ENCODE assay signal across 11 cellular contexts in genomic region chr12:26196424-26196722, GRCh38. TPM values are rescaled to one million over a fixed set of nuclear protein-coding genes. Genes with fewer than 3 reads are reported as not detected.
DNase-seq lines count a peak whose midpoint lies in the region; ATAC-seq, FAIRE-seq and TF ChIP-seq lines count a peak whose summit lies in the region.
"Had no signal": no experiment of that assay in that cellular context is flagged by ENCODE, and none has a peak within 500 bp of the region (broad histone marks: within the 10 kb centered on the region; RNA-seq: fewer than 3 reads in every experiment).

No MANE protein-coding gene starts in this region.

- no peaks in the 10 kb centered on the region for H3K9me3 ChIP-seq in A549
- no peaks in the 10 kb centered on the region; the same call in 1 of the 2 replicates for H3K9me3 ChIP-seq in PC-9 (ENCODE audit: insufficient read depth, low read depth)
- H3K9me3 ChIP-seq in esophagus squamous epithelium, result no peaks in the 10 kb centered on the region

- H3K36me3 Mint-ChIP-seq in nephron progenitor cell (ENCODE audit: low read depth), result no peaks in the 10 kb centered on the region
- H3K36me3 Mint-ChIP-seq: CD8-positive, alpha-beta T cell had no signal

- H3K9me3 Mint-ChIP-seq in nephron progenitor cell, result no peaks in the 10 kb centered on the region
- H3K9me3 Mint-ChIP-seq: CD8-positive, alpha-beta T cell had no signal

- POLR2A ChIA-PET in A549 (lab: Yijun Ruan, JAX) (interaction anchor here (0.9 to 2.4 kb wide), 3 partner anchors 8 to 78 kb away, joined by 3 to 11 read pairs (median 3); partner anchors contain the start of gene BHLHE41), PC-9 (lab: Charles Lee; ENCODE audit: unreplicated experiment) (no interaction called here)

- TF ChIP-seq POLR2A in A549 (IDR thresholded peaks at IDR 0.05; ENCODE audit: low read length) (no peak), esophagus squamous epithelium (IDR thresholded peaks at IDR 0.05) (no peak)

- H3K4me3 ChIP-seq in A549 (peak overlapping the region; percentile 56; the same call in 2 of the 3 replicates), PC-9 (peak overlapping the region; percentile 79), esophagus squamous epithelium (peak overlapping the region; percentile 47 to 78 (median 60))

- H3K27me3 Mint-ChIP-seq in nephron progenitor cell (ENCODE audit: low read depth, poor library complexity), result peaks cover 48% of the 10 kb centered on the region

- H3K4me1 ChIP-seq in A549, result no peaks in the 10 kb centered on the region
- H3K4me1 ChIP-seq in PC-9 (replicated peaks; ENCODE audit: insufficient read depth), result peaks cover 34% of the 10 kb centered on the region
- peaks cover 0 to 46% (median 22%) of the 10 kb centered on the region in 3 donors for H3K4me1 ChIP-seq in esophagus squamous epithelium

- no peaks in the 10 kb centered on the region for H3K4me1 Mint-ChIP-seq in nephron progenitor cell

- H3K79me2 ChIP-seq in PC-9 (ENCODE audit: low read depth), result no peaks in the 10 kb centered on the region

- TF ChIP-seq EP300 in A549 (IDR thresholded peaks at IDR 0.05), result no peak

- intact Hi-C loops in PC-9 (cut with micrococcal nuclease; ENCODE audit: unreplicated experiment), result loop anchor here (1.0 to 5.0 kb wide), 2 partner anchors 51 to 78 kb away; no protein-coding TSS in a partner anchor
- intact Hi-C loops in esophagus squamous epithelium (cut with DNase I), result no loop called here

- DNase-seq in A549 (ENCODE audit: low read depth in 1 of 2, low spot score in 1 of 2) (no peak), PC-9 (no peak), esophagus squamous epithelium (lab: John Stamatoyannopoulos, UW) (no peak), nephron progenitor cell (no peak), CD1c-positive myeloid dendritic cell (ENCODE audit: extremely low spot score) (no peak), HPDE6-E6E7 (ENCODE audit: extremely low spot score) (no peak), left lobe of liver (ENCODE audit: low spot score) (no peak)
- DNase-seq: activated effector memory CD4-positive, alpha-beta T cell treated with Interleukin-2 at 50 U/mL for 16 hours; CD8-positive, alpha-beta T cell had no signal

- peaks cover 12% of the 10 kb centered on the region for H3F3A ChIP-seq in PC-9 (ENCODE audit: insufficient read depth, low read depth)

- 92% methylated on average over 5 of the region's 5 CpGs for WGBS in A549 (ENCODE audit: missing lambda C conversion rate)
- WGBS in esophagus squamous epithelium, 2 donors, result 20 to 37% methylated on average over 5 of the region's 5 CpGs

- peak overlapping the region; percentile 99 for H2AFZ ChIP-seq in PC-9

- FAIRE-seq in A549 (lab: Jason Lieb, UNC), result no peak
- FAIRE-seq: islet of Langerhans had no signal

- TF ChIP-seq CTCF in A549 (IDR thresholded peaks at IDR 0.05) (no peak), PC-9 (conservative IDR thresholded peaks at IDR 0.05) (no peak), esophagus squamous epithelium (IDR thresholded peaks at IDR 0.05) (no peak), nephron progenitor cell (IDR thresholded peaks at IDR 0.05) (no peak)

- H3K4me2 ChIP-seq in A549 (peak overlapping the region; percentile 87), PC-9 (peak overlapping the region; percentile 94)

- H3K9me2 ChIP-seq in PC-9 (ENCODE audit: insufficient read depth), result no peaks in the 10 kb centered on the region

- ATAC-seq in A549 (peak; percentile 19 to 47; a peak in 3 of 6 replicates), GM19467 (IDR thresholded peaks at IDR 0.05; ENCODE audit: unreplicated experiment) (no peak), left lobe of liver (no peak)
- ATAC-seq: CD8-positive, alpha-beta T cell had no signal

- peak overlapping the region; percentile 83 to 93 for H3K27ac ChIP-seq in A549
- peak overlapping the region; percentile 38 for H3K27ac ChIP-seq in PC-9
- peak overlapping the region; percentile 73 to 92 (median 86) for H3K27ac ChIP-seq in esophagus squamous epithelium

- no TSS peak for BruUV-seq in PC-9 (replicated peaks; lab: Mats Ljungman, UMichigan)

- no peak overlapping the region for H3K27ac Mint-ChIP-seq in nephron progenitor cell
- H3K27ac Mint-ChIP-seq: CD8-positive, alpha-beta T cell had no signal

- no peaks in the 10 kb centered on the region for H4K20me1 ChIP-seq in PC-9 (ENCODE audit: insufficient read depth)

- H3K27me3 ChIP-seq in PC-9 (ENCODE audit: insufficient read depth, low read depth) (no peaks in the 10 kb centered on the region), esophagus squamous epithelium (peaks cover 0 to 19% (median 0%) of the 10 kb centered on the region in 4 donors)

- peak overlapping the region; percentile 90 for H3K4me3 Mint-ChIP-seq in nephron progenitor cell

- TF ChIP-seq RAD21 in A549 (conservative IDR thresholded peaks at IDR 0.05 in 1 of 2, IDR thresholded peaks at IDR 0.05 in 1 of 2), result no peak

- CTCF ChIA-PET in A549 (lab: Yijun Ruan, JAX) (interaction anchor here (1.1 to 2.0 kb wide), 2 partner anchors 74 to 78 kb away, joined by 3 to 11 read pairs; no protein-coding TSS in a partner anchor), PC-9 (lab: Charles Lee) (no interaction called here)

- H3K36me3 ChIP-seq in PC-9 (ENCODE audit: low read depth) (no peaks in the 10 kb centered on the region), esophagus squamous epithelium (no peaks in the 10 kb centered on the region)

TF ChIP-seq in A549, 52 proteins besides CTCF, POLR2A, EP300 and RAD21:
- TF ChIP-seq CHD4 (IDR thresholded peaks at IDR 0.05; ENCODE audit: borderline replicate concordance) (no peak), HOXB5 (CRISPR knock-in tag; IDR thresholded peaks at IDR 0.05) (no peak), PHF8 (IDR thresholded peaks at IDR 0.05; ENCODE audit: borderline replicate concordance, low read depth) (no peak), EHMT2 (IDR thresholded peaks at IDR 0.05; ENCODE audit: low read depth) (no peak), HOXA7 (CRISPR knock-in tag; IDR thresholded peaks at IDR 0.05) (no peak), ATOH8 (CRISPR knock-in tag; IDR thresholded peaks at IDR 0.05; ENCODE audit: low read depth) (no peak)

RNA-seq across cellular contexts. Expression of gene SSPN, which starts 1.0 kb away (rescaled TPM):
- polyA plus RNA-seq in A549 (2011; rRNA removed) (2.2 and 2.6 TPM in 2 replicates), A549 (2017; fragmentation: RNase III; extraction: RNeasy Plus Mini Kit Qiagen cat#74134 plus additional on column Dnase treatment) (0.85 to 2.0 TPM (median 1.2 TPM) in 3 replicates)
- 0.40 and 0.42 TPM in 2 replicates for polyA plus RNA-seq in A549 (2012; cell fraction: cytosol; rRNA removed)
- 0.15 and 0.37 TPM in 2 replicates for polyA plus RNA-seq in A549 (2012; cell fraction: nucleus; rRNA removed)
- polyA minus RNA-seq in A549 (2011; rRNA and poly(A)+ RNA removed), result 3.6 and 5.0 TPM in 2 replicates
- total RNA-seq in PC-9 (2021) (10.4 and 14.0 TPM in 2 replicates), esophagus squamous epithelium (10 to 100 TPM in 1 of 4 donors, 1 to 10 TPM in 2, under 1 TPM in 1; 0.99 to 11.3 (median 3.1) TPM), left lobe of liver (0.58 TPM)
- total RNA-seq: CD8-positive, alpha-beta T cell had no signal

Comparison
In these comparisons a context has a peak if more than half of its experiments do, and no peak if none do; other contexts are left out.
1. ATAC-seq: peak in A549 (2 of 2); none in GM19467 (single experiment) and left lobe of liver (single experiment).
2. H3K27ac ChIP-seq: peak in every context shown above with its lines; median percentile 88 in A549; 86 in esophagus squamous epithelium; 38 in PC-9.
3. Peak in every context shown above with its lines, with median percentiles within 50 percentile points of each other: H3K4me3 ChIP-seq.